10 cellular contexts compared by ENCODE assay signal in the genomic region with DNA sequence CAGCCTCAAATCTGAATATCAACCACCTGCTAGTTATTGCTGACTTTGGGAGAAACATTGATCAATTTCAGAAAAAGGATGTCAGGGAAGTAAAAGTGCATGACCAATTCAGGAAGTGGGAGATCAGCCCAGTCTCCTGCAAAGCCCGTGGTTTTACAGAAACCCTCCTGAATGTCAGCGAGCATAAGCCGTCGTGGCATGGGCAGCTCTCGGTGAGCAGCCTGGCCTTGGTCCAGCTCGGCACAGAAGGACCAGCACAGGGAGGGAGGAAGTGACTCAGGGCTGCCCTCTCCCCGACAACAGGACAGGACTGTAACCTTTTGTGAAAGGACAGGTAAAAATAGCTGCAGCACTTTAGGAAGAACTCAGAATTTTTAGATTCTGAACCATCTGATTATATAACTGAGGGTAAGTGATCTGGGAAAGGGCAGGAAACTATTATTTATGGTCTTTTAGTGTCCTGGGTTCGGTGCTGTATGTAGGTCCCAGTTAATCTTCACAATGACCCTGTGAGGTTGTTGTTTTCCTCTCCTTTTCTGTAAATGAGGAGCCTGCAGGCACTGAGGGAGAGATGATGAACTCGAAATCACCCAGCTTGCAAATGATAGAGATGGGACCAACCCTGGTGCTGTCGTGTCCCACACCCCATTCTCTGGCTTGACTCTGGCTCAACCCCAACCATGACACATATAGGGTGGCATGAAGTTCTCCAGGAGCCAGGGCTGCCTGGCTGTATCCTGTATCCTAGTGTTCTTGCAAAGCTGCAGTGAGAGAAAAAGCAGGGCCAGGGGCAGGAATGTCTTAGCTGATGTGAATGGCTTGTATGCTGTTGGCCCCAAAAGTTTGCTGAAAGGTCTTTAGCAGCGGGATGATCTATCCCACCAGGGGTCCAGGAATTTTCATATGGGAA. TPM values are rescaled to one million over a fixed set of nuclear protein-coding genes. Genes with fewer than 3 reads are reported as not detected.
DNase-seq lines count a peak whose midpoint lies in the region; ATAC-seq and TF ChIP-seq lines count a peak whose summit lies in the region.
"Had no signal": no experiment of that assay in that cellular context is flagged by ENCODE, and none has a peak within 500 bp of the region (broad histone marks: within the 10 kb centered on the region; RNA-seq: fewer than 3 reads in every experiment).

No MANE protein-coding gene starts in this region.

- TF ChIP-seq CTCF in RWPE1 (conservative IDR thresholded peaks at IDR 0.05; ENCODE audit: low read depth) (no peak), stomach (IDR thresholded peaks at IDR 0.05) (no peak)

- no peak overlapping the region for H3K4me3 ChIP-seq in stomach
- H3K4me3 ChIP-seq: GM12878, K562 had no signal

- TF ChIP-seq EP300 in stomach (IDR thresholded peaks at IDR 0.05) = no peak

- ATAC-seq in activated CD4-positive, CD25-positive, alpha-beta regulatory T cell treated with anti-CD3 and anti-CD28 coated beads, Interleukin-2, amount 50 U/mL, for 24 hours = no peak
- ATAC-seq in GM21737 (IDR thresholded peaks at IDR 0.05; ENCODE audit: unreplicated experiment) = no peak
- ATAC-seq: GM12878, K562 had no signal

- 26 to 39% (median 31%) methylated on average over 11 of the region's 11 CpGs for WGBS in stomach, 5 donors

- DNase-seq in HS-27A (ENCODE audit: low read depth) (peak; percentile 34), RWPE1 (ENCODE audit: low spot score) (peak; percentile 43), glomerular endothelial cell (ENCODE audit: extremely low read depth, low read depth, low spot score) (peak; percentile 9), stomach (peak; percentile 73), NK-92 (lab: John Stamatoyannopoulos, UW; ENCODE audit: unreplicated experiment) (no peak)

- H3K27ac ChIP-seq in RWPE1 (no peak overlapping the region), stomach (no peak overlapping the region)

- TF ChIP-seq POLR2A in stomach (IDR thresholded peaks at IDR 0.05) = no peak

- intact Hi-C loops in stomach (cut with DNase I; ENCODE audit: low total_unique reads) = no loop called here

- CTCF ChIA-PET in RWPE1 (lab: Yijun Ruan, JAX) = no interaction called here

- H3K9me3 ChIP-seq in stomach = no peaks in the 10 kb centered on the region

- no peaks in the 10 kb centered on the region for H3K27me3 ChIP-seq in stomach

- H3K36me3 ChIP-seq in stomach = no peaks in the 10 kb centered on the region

- H3K4me1 ChIP-seq in stomach = peaks cover 4 to 14% (median 11%) of the 10 kb centered on the region in 4 donors

- POLR2A ChIA-PET in RWPE1 (lab: Yijun Ruan, JAX; ENCODE audit: low non-redundant PET) = no interaction called here

RNA-seq across cellular contexts. Expression of gene NRN1, which starts 37.7 kb away (rescaled TPM):
- total RNA-seq in glomerular endothelial cell (28.3 and 34.5 TPM in 2 replicates), stomach (1 to 10 TPM in 2 of 5 donors, under 1 TPM in 1, not detected in 2; 0.45 to 4.5 (median 4.2) TPM)
- polyA plus RNA-seq in stomach = 1 to 10 TPM; 3.0 to 9.8 (median 7.0) TPM
- total RNA-seq: fibroblast of villous mesenchyme, K562 had no signal
- polyA plus RNA-seq: K562 had no signal
